23 cellular contexts compared by ENCODE assay signal in the genomic region with DNA sequence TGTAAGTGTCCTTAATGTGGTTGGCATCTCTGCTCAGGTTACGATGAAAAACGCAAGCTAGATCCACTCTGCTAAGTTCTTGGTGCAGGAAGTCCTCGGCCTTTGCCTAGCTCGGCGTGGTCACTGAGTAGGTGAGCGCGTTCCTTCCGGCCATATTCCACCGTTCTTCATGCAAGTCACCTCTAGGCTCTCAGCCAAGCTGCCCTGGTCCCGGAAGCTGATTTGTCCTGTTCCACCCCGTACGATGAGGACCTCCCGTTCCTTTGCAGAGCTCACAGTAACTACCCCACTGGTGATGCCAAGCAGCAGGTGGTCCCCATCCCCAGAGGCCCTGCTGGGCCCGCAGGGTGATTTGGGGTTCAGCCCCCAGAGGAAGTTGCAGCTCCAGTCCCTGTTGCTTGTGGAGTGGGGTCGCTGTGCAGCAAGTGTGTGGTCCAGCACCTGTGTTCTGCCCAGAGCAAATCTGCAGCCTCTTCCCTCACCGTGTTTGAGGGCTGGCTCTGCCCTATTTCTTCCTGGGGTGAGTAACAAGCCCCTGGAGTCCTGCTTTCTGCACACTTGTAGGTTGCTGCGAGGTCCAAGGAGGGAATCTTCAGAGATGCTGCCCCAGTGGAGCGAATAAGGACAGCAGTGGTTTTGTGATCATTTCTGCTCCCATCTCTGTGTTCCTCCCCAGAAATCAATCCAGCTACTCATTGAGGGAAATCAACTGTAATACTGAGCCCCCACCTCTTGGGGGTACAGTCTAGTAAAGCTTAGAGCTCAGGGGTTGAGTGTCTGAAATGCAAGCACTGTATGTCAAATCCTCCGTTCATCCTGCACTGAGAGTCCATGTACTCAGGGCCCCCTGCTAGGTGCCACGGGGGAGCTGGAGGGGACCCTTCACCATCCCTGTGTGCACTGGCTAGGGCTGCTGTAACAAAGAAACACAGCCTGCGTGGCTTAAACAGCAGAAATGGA. TPM values are rescaled to one million over a fixed set of nuclear protein-coding genes. Genes with fewer than 3 reads are reported as not detected.
DNase-seq lines count a peak whose midpoint lies in the region; ATAC-seq and TF ChIP-seq lines count a peak whose summit lies in the region.
"Had no signal": no experiment of that assay in that cellular context is flagged by ENCODE, and none has a peak within 500 bp of the region (broad histone marks: within the 10 kb centered on the region; RNA-seq: fewer than 3 reads in every experiment).

No MANE protein-coding gene starts in this region.

- H3K27ac ChIP-seq in foreskin keratinocyte (no peak overlapping the region), ascending aorta (no peak overlapping the region)
- H3K27ac ChIP-seq: neural progenitor cell, SJCRH30, tibial artery had no signal

- intact Hi-C loops in ascending aorta (cut with DNase I): no loop called here

- ATAC-seq in stimulated activated naive CD8-positive, alpha-beta T cell treated with anti-CD3 and anti-CD28 coated beads, Interleukin-15, amount 100 ng/mL, for 72 hours: peak; percentile 33
- ATAC-seq in stimulated activated naive CD8-positive, alpha-beta T cell treated with anti-CD3 and anti-CD28 coated beads, Interleukin-15, Interleukin-2, amounts not matched to agents 100 U/mL and 50 U/mL, for 24 hours: no peak
- ATAC-seq in foreskin keratinocyte: no peak
- ATAC-seq in HG03439 (IDR thresholded peaks at IDR 0.05; ENCODE audit: unreplicated experiment): no peak
- no peak for ATAC-seq in GM19324 (IDR thresholded peaks at IDR 0.05; ENCODE audit: low FRiP score, unreplicated experiment)
- ATAC-seq: activated naive CD4-positive, alpha-beta T cell treated with anti-CD3 and anti-CD28 coated beads, Interleukin-2, amount 50 U/mL, for 72 hours; activated T-cell treated with anti-CD3 and anti-CD28 coated beads, Interleukin-2, amount 50 U/mL, for 72 hours; stimulated activated effector memory CD8-positive, alpha-beta T cell treated with anti-CD3 and anti-CD28 coated beads, Interleukin-12 subunit alpha, Interleukin-12 subunit beta, amount 100 ng/mL, for 72 hours had no signal

- no peak overlapping the region for H3K4me3 ChIP-seq in ascending aorta
- H3K4me3 ChIP-seq: neural progenitor cell, SJCRH30, tibial artery had no signal

- peaks cover 13% of the 10 kb centered on the region for H3K4me1 Mint-ChIP-seq in stimulated activated naive CD8-positive, alpha-beta T cell treated with anti-CD3 and anti-CD28 coated beads, Interleukin-15, amount 100 ng/mL, for 72 hours

- H3K36me3 ChIP-seq in ascending aorta: no peaks in the 10 kb centered on the region
- H3K36me3 ChIP-seq: neural progenitor cell, SJCRH30, tibial artery had no signal

- H3K27ac Mint-ChIP-seq in stimulated activated naive CD8-positive, alpha-beta T cell treated with anti-CD3 and anti-CD28 coated beads, Interleukin-15, amount 100 ng/mL, for 72 hours: peak overlapping the region in 1 of 2 donors; percentile 42
- H3K27ac Mint-ChIP-seq: activated T-cell treated with anti-CD3 and anti-CD28 coated beads, Interleukin-2, amount 50 U/mL, for 72 hours; stimulated activated effector memory CD8-positive, alpha-beta T cell treated with anti-CD3 and anti-CD28 coated beads, Interleukin-12 subunit alpha, Interleukin-12 subunit beta, amount 100 ng/mL, for 72 hours; T-helper 1 cell treated with Interleukin-12 subunit alpha and Interleukin-12 subunit beta and Interleukin-4 antibody, amounts not matched to agents 30 μg/mL and 1 μg/mL, for 36 hours had no signal

- H3K4me3 Mint-ChIP-seq in stimulated activated naive CD8-positive, alpha-beta T cell treated with anti-CD3 and anti-CD28 coated beads, Interleukin-15, amount 100 ng/mL, for 72 hours: no peak overlapping the region
- H3K4me3 Mint-ChIP-seq: activated T-cell treated with anti-CD3 and anti-CD28 coated beads, Interleukin-2, amount 50 U/mL, for 72 hours; brain; CD4-positive, CD25-positive, alpha-beta regulatory T cell; neural progenitor cell; stimulated activated effector memory CD8-positive, alpha-beta T cell treated with anti-CD3 and anti-CD28 coated beads, Interleukin-12 subunit alpha, Interleukin-12 subunit beta, amount 100 ng/mL, for 72 hours; T-helper 1 cell treated with Interleukin-12 subunit alpha and Interleukin-12 subunit beta and Interleukin-4 antibody, amounts not matched to agents 30 μg/mL and 1 μg/mL, for 36 hours had no signal

- no peaks in the 10 kb centered on the region for H3K9me3 Mint-ChIP-seq in stimulated activated naive CD8-positive, alpha-beta T cell treated with anti-CD3 and anti-CD28 coated beads, Interleukin-15, amount 100 ng/mL, for 72 hours
- H3K9me3 Mint-ChIP-seq: activated naive CD4-positive, alpha-beta T cell treated with anti-CD3 and anti-CD28 coated beads, Interleukin-2, amount 50 U/mL, for 72 hours; activated T-cell treated with anti-CD3 and anti-CD28 coated beads, Interleukin-2, amount 50 U/mL, for 72 hours; brain; CD4-positive, CD25-positive, alpha-beta regulatory T cell; neural progenitor cell; stimulated activated effector memory CD8-positive, alpha-beta T cell treated with anti-CD3 and anti-CD28 coated beads, Interleukin-12 subunit alpha, Interleukin-12 subunit beta, amount 100 ng/mL, for 72 hours; T-helper 1 cell treated with Interleukin-12 subunit alpha and Interleukin-12 subunit beta and Interleukin-4 antibody, amounts not matched to agents 30 μg/mL and 1 μg/mL, for 36 hours had no signal

- H3K9me3 ChIP-seq in ascending aorta: no peaks in the 10 kb centered on the region
- H3K9me3 ChIP-seq: SJCRH30, tibial artery had no signal

- H3K27me3 Mint-ChIP-seq in stimulated activated naive CD8-positive, alpha-beta T cell treated with anti-CD3 and anti-CD28 coated beads, Interleukin-15, amount 100 ng/mL, for 72 hours: no peaks in the 10 kb centered on the region

- H3K27me3 ChIP-seq in foreskin keratinocyte (peaks cover 26% of the 10 kb centered on the region), ascending aorta (no peaks in the 10 kb centered on the region)
- H3K27me3 ChIP-seq: neural progenitor cell, SJCRH30 had no signal

- no peak for DNase-seq in stimulated activated naive CD8-positive, alpha-beta T cell treated with anti-CD3 and anti-CD28 coated beads, Interleukin-15, amount 100 ng/mL, for 72 hours
- DNase-seq in stimulated activated naive CD8-positive, alpha-beta T cell treated with anti-CD3 and anti-CD28 coated beads, Interleukin-15, Interleukin-2, amounts not matched to agents 100 U/mL and 50 U/mL, for 24 hours: no peak
- DNase-seq in NCI-H2029 treated with DMSO at 0.1 percent for 48 hours (lab: John Stamatoyannopoulos, UW) (peak; percentile 89), foreskin keratinocyte (no peak), ascending aorta (ENCODE audit: low spot score in 2 of 2) (no peak)
- no peak for DNase-seq in activated CD4-positive, alpha-beta T cell treated with anti-CD3 and anti-CD28 coated beads for 4 hours
- DNase-seq: activated T-cell treated with anti-CD3 and anti-CD28 coated beads, Interleukin-2, amount 50 U/mL, for 72 hours; CD4-positive, CD25-positive, alpha-beta regulatory T cell; hypothalamus; NCI-H187 treated with DMSO at 0.1 percent for 48 hours; NCI-H526 treated with DMSO at 0.1 percent for 48 hours; tibial artery had no signal

- TF ChIP-seq CTCF in foreskin keratinocyte (conservative IDR thresholded peaks at IDR 0.05) (peak; percentile 17), ascending aorta (IDR thresholded peaks at IDR 0.05) (no peak)

- H3K4me1 ChIP-seq in foreskin keratinocyte (no peaks in the 10 kb centered on the region), ascending aorta (no peaks in the 10 kb centered on the region)
- H3K4me1 ChIP-seq: neural progenitor cell, SJCRH30, tibial artery had no signal

RNA-seq across cellular contexts. Expression of a gene that starts 2.3 kb away (rescaled TPM):
- total RNA-seq in foreskin keratinocyte: not detected in 2 replicates
- not detected in 2 replicates for polyA plus RNA-seq in foreskin keratinocyte
- not detected for total RNA-seq in ascending aorta
- total RNA-seq: endothelial cell of umbilical vein, fibroblast of villous mesenchyme, mesenteric fat pad had no signal
- polyA plus RNA-seq: endothelial cell of umbilical vein had no signal
